ENCODE assay signal across 8 cellular contexts in the genomic region with DNA sequence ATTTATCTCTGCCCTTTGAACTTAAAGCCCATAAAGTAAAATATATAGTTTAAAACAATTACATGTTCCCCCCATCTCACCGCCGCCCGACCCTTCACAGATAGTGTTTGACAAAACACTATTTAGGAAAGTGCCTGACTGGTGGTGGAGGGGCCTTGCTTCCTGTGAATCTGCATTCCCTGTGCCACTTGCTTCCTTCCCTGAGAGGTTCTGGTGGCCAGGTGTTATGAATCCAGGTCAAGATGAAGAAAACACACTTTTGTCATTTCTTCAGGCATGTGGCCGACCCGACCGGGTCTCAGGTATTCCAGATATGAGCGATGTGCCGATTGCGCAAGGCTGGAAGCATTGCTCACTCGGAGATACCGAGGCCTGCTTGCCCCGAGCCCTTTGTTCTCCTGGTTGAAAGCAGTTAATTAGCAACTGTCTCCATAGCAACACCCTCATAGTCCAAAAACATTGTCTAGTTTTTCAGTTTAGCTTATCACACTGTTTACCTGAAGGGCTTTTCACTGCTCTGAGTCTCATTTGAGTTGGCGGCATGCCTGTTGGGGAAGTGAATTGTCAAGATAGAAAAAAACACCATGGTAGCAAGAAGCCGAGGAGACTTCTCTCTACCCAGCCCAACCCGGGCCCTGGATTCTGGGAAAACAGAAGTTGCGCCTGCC.
A peak's percentile ranks its signal among the peaks of the same experiment; 100 is the strongest.
DNase-seq lines count a peak whose midpoint lies in the region; ATAC-seq and TF ChIP-seq lines count a peak whose summit lies in the region.

No MANE protein-coding gene starts in this region.

- peak overlapping the region in 1 of 2 donors; percentile 70 for H3K9ac ChIP-seq in colonic mucosa (ENCODE audit: low read depth in 2 of 2, low read length in 2 of 2)

- ATAC-seq in HG03432 (IDR thresholded peaks at IDR 0.05; ENCODE audit: unreplicated experiment), result no peak

- peak overlapping the region; percentile 74 for H3K27ac ChIP-seq in colonic mucosa
- peak overlapping the region; percentile 89 for H3K27ac ChIP-seq in mesodermal cell (ENCODE audit: low read depth, low read length, severe bottlenecking)

- no peaks in the 10 kb centered on the region for H3K36me3 ChIP-seq in colonic mucosa
- peaks cover 34% of the 10 kb centered on the region for H3K36me3 ChIP-seq in mesodermal cell (ENCODE audit: control insufficient read depth, insufficient read depth, low read length)

- intact Hi-C loops in colonic mucosa (cut with DNase I), result loop anchor here (5.0 kb wide), 1 partner anchor 120 kb away; no protein-coding TSS in a partner anchor

- H3K4me3 ChIP-seq in colonic mucosa (no peak overlapping the region), mesodermal cell (ENCODE audit: extremely low read depth, insufficient read depth, low read length, poor library complexity, severe bottlenecking) (no peak overlapping the region)

- no peaks in the 10 kb centered on the region for H3K27me3 ChIP-seq in colonic mucosa

- TF ChIP-seq CTCF in colonic mucosa (IDR thresholded peaks at IDR 0.05), result no peak

- peak; percentile 93 for DNase-seq in Daoy (ENCODE audit: low read depth)
- peak; percentile 98 for DNase-seq in NCI-H2107 treated with DMSO at 0.1 percent for 48 hours (lab: John Stamatoyannopoulos, UW; ENCODE audit: unreplicated experiment)
- DNase-seq in colonic mucosa, result peak; percentile 89
- DNase-seq in NCI-H524 (lab: John Stamatoyannopoulos, UW), result no peak
- DNase-seq in NCI-H524 treated with DMSO at 0.1 percent for 48 hours (lab: John Stamatoyannopoulos, UW), result no peak
- no peak for DNase-seq in activated CD4-positive, alpha-beta T cell treated with anti-CD3 and anti-CD28 coated beads, Interleukin-2, amount 50 U/mL, for 4 hours

- H3K4me1 ChIP-seq in colonic mucosa (peaks cover 24% of the 10 kb centered on the region), mesodermal cell (ENCODE audit: control insufficient read depth, insufficient read depth, low read length, poor library complexity, severe bottlenecking) (peaks cover 70% of the 10 kb centered on the region)

- H3K9me3 ChIP-seq in colonic mucosa (no peaks in the 10 kb centered on the region), mesodermal cell (ENCODE audit: control insufficient read depth, low read length) (no peaks in the 10 kb centered on the region)

- WGBS in mesodermal cell (ENCODE audit: insufficient coverage in 2 of 2), 2 experiments, result 75 to 78% methylated on average over 10 to 13 of the region's 16 CpGs

Comparison
In these comparisons a context has a peak if more than half of its experiments do, and no peak if none do; other contexts are left out.
1. DNase-seq: peak in Daoy (single experiment), NCI-H2107 treated with DMSO at 0.1 percent for 48 hours (single experiment) and colonic mucosa (single experiment); none in NCI-H524 (0 of 2), NCI-H524 treated with DMSO at 0.1 percent for 48 hours (single experiment) and activated CD4-positive, alpha-beta T cell treated with anti-CD3 and anti-CD28 coated beads, Interleukin-2, amount 50 U/mL, for 4 hours (0 of 2).